10 cellular contexts compared by ENCODE assay signal in genomic region chr5:139443766-139444473, GRCh38. TPM values are rescaled to one million over a fixed set of nuclear protein-coding genes. Genes with fewer than 3 reads are reported as not detected.
DNase-seq lines count a peak whose midpoint lies in the region; ATAC-seq and TF ChIP-seq lines count a peak whose summit lies in the region.
"Had no signal": no experiment of that assay in that cellular context is flagged by ENCODE, and none has a peak within 500 bp of the region (broad histone marks: within the 10 kb centered on the region; RNA-seq: fewer than 3 reads in every experiment).

No MANE protein-coding gene starts in this region.

- POLR2A ChIA-PET in WTC11 (lab: Charles Lee) (no interaction called here), HEK293T (lab: Yijun Ruan, JAX) (no interaction called here)

- H3K4me1 Mint-ChIP-seq in HFFc6 (ENCODE audit: low read depth) (peaks cover 70% of the 10 kb centered on the region), WTC11 (peaks cover 18% of the 10 kb centered on the region)

- H3K27ac Mint-ChIP-seq in HFFc6 (peak overlapping the region; percentile 90), WTC11 (peak overlapping the region; percentile 64; the same call in 1 of the 2 replicates)

- TF ChIP-seq CTCF in AG09319 (IDR thresholded peaks at IDR 0.05; ENCODE audit: low read depth, low read length) (no peak), HFFc6 (IDR thresholded peaks at IDR 0.05) (no peak), WTC11 (IDR thresholded peaks at IDR 0.05) (no peak), fibroblast of villous mesenchyme (IDR thresholded peaks at IDR 0.05; ENCODE audit: insufficient read depth, low read depth, low read length) (no peak)

- H3K4me3 Mint-ChIP-seq in HFFc6 (peak overlapping the region; percentile 35), WTC11 (no peak overlapping the region)

- DNase-seq in AG09319 (ENCODE audit: extremely low read depth, low read depth), result peak; percentile 60
- DNase-seq in HFFc6, result peak; percentile 87
- DNase-seq in WTC11 (ENCODE audit: low spot score), result no peak
- DNase-seq in fibroblast of villous mesenchyme (ENCODE audit: low read depth), result peak; percentile 76
- no peak for DNase-seq in activated effector memory CD4-positive, alpha-beta T cell treated with Interleukin-2 at 50 U/mL for 16 hours
- no peak for DNase-seq in HEK293T (ENCODE audit: extremely low spot score)
- no peak for DNase-seq in left ventricle myocardium superior
- DNase-seq: cerebellar nuclear complex, lower lobe of right lung had no signal

- H3K9me3 Mint-ChIP-seq in HFFc6, result no peaks in the 10 kb centered on the region
- H3K9me3 Mint-ChIP-seq in WTC11, result no peaks in the 10 kb centered on the region

- CTCF ChIA-PET in WTC11 (lab: Charles Lee) (no interaction called here), HEK293T (lab: Yijun Ruan, JAX) (interaction anchor here (1.2 kb wide), 1 partner anchor 21 kb away, joined by 3 read pairs; no protein-coding TSS in a partner anchor)

- H3K36me3 Mint-ChIP-seq in HFFc6 (ENCODE audit: low read depth) (no peaks in the 10 kb centered on the region), WTC11 (no peaks in the 10 kb centered on the region)

- H3K4me3 ChIP-seq in fibroblast of villous mesenchyme (ENCODE audit: low read depth, low read length), result no peak overlapping the region
- H3K4me3 ChIP-seq: lower lobe of right lung had no signal

- ATAC-seq in WTC11 (no peak), HG02870 (IDR thresholded peaks at IDR 0.05; ENCODE audit: unreplicated experiment) (no peak), left ventricle myocardium superior (no peak)
- ATAC-seq: lower lobe of right lung had no signal

- H3K27me3 Mint-ChIP-seq in HFFc6 (ENCODE audit: insufficient read depth), result peaks cover 3% of the 10 kb centered on the region; the same call in 1 of the 2 replicates
- peaks cover 4% of the 10 kb centered on the region; the same call in 1 of the 2 replicates for H3K27me3 Mint-ChIP-seq in WTC11 (ENCODE audit: low read depth)

- intact Hi-C loops in left ventricle myocardium superior (cut with micrococcal nuclease), result no loop called here

TF ChIP-seq in WTC11, 78 proteins besides CTCF, POLR2A, EP300 and RAD21 (continues in another document):
- TF ChIP-seq JUN (CRISPR knock-in tag; IDR thresholded peaks at IDR 0.05), result no peak
- no peak for TF ChIP-seq OVOL2 (CRISPR knock-in tag; IDR thresholded peaks at IDR 0.05; ENCODE audit: borderline replicate concordance)
- TF ChIP-seq SMAD3 (CRISPR knock-in tag; IDR thresholded peaks at IDR 0.05; ENCODE audit: borderline replicate concordance), result no peak
- TF ChIP-seq E2F4 (CRISPR knock-in tag; IDR thresholded peaks at IDR 0.05; ENCODE audit: borderline replicate concordance, low read depth), result no peak
- TF ChIP-seq ATF3 (CRISPR knock-in tag; conservative IDR thresholded peaks at IDR 0.05), result no peak
- no peak for TF ChIP-seq E2F1 (CRISPR knock-in tag; IDR thresholded peaks at IDR 0.05)

TF ChIP-seq in HEK293T, 16 proteins besides CTCF, POLR2A, EP300 and RAD21:
- TF ChIP-seq BHLHE40 (IDR thresholded peaks at IDR 0.05; ENCODE audit: borderline replicate concordance) (no peak), FOXA1 (IDR thresholded peaks at IDR 0.05) (no peak), FOXM1 (IDR thresholded peaks at IDR 0.05; ENCODE audit: borderline replicate concordance) (no peak), LEF1 (IDR thresholded peaks at IDR 0.05; ENCODE audit: borderline replicate concordance) (no peak), ARNT (IDR thresholded peaks at IDR 0.05) (no peak), HDGF (IDR thresholded peaks at IDR 0.05; ENCODE audit: borderline replicate concordance) (no peak), ZNF384 (IDR thresholded peaks at IDR 0.05) (no peak), PKNOX1 (IDR thresholded peaks at IDR 0.05) (no peak), CTBP1 (IDR thresholded peaks at IDR 0.05; ENCODE audit: borderline replicate concordance) (no peak), TARDBP (IDR thresholded peaks at IDR 0.05) (no peak), L3MBTL2 (conservative IDR thresholded peaks at IDR 0.05) (no peak), SUZ12 (IDR thresholded peaks at IDR 0.05) (no peak), ELF4 (IDR thresholded peaks at IDR 0.05) (no peak), NFRKB (IDR thresholded peaks at IDR 0.05) (no peak), SP1 (IDR thresholded peaks at IDR 0.05) (no peak), FOXK2 (IDR thresholded peaks at IDR 0.05) (no peak)

RNA-seq across cellular contexts. Expression of gene DNAJC18, which starts 4.6 kb away (rescaled TPM):
- 10 to 100 TPM; 14.3 to 19.9 (median 18.2) TPM for total RNA-seq in HFFc6 (2021; fragmentation: NEBNext Ultra II Directional; extraction: Animal tissue kit (Norgen Biotek cat#: 25700))
- total RNA-seq in WTC11 (2021) (23.7 to 29.1 TPM (median 28.9 TPM) in 3 replicates), fibroblast of villous mesenchyme (8.1 and 16.4 TPM in 2 replicates), left ventricle myocardium superior (10.5 TPM)

RNA-seq across cellular contexts. Expression of gene ECSCR, which starts 18.6 kb away (rescaled TPM):
- total RNA-seq in HFFc6 (2021; fragmentation: NEBNext Ultra II Directional; extraction: Animal tissue kit (Norgen Biotek cat#: 25700)), result under 1 TPM; 0.28 to 0.91 (median 0.83) TPM
- total RNA-seq in WTC11 (2021) (1.8 to 2.7 TPM (median 2.3 TPM) in 3 replicates), fibroblast of villous mesenchyme (not detected in 2 replicates), left ventricle myocardium superior (20.6 TPM)

RNA-seq across cellular contexts. Expression of gene SMIM33, which starts 26.9 kb away (rescaled TPM):
- not detected for total RNA-seq in HFFc6 (2021; fragmentation: NEBNext Ultra II Directional; extraction: Animal tissue kit (Norgen Biotek cat#: 25700))
- not detected in 3 replicates for total RNA-seq in WTC11 (2021)
- not detected in 2 replicates for total RNA-seq in fibroblast of villous mesenchyme
- total RNA-seq in left ventricle myocardium superior, result not detected
- total RNA-seq: lower lobe of right lung had no signal

RNA-seq across cellular contexts. Expression of gene STING1, which starts 38.6 kb away (rescaled TPM):
- total RNA-seq in HFFc6 (2021; fragmentation: NEBNext Ultra II Directional; extraction: Animal tissue kit (Norgen Biotek cat#: 25700)), result 10 to 100 TPM; 68.8 to 99.6 (median 87.9) TPM
- total RNA-seq in WTC11 (2021) (0.37 to 1.6 TPM (median 0.64 TPM) in 3 replicates), fibroblast of villous mesenchyme (25.9 and 26.7 TPM in 2 replicates), left ventricle myocardium superior (46.3 TPM)

RNA-seq across cellular contexts. Expression of gene SPATA24, which starts 40.0 kb away (rescaled TPM):
- total RNA-seq in HFFc6 (2021; fragmentation: NEBNext Ultra II Directional; extraction: Animal tissue kit (Norgen Biotek cat#: 25700)), result 1 to 10 TPM; 4.0 to 6.9 (median 5.2) TPM
- total RNA-seq in WTC11 (2021) (12.9 to 13.9 TPM (median 13.2 TPM) in 3 replicates), fibroblast of villous mesenchyme (3.9 and 5.2 TPM in 2 replicates), left ventricle myocardium superior (17.3 TPM)

Comparison
In these comparisons a context has a peak if more than half of its experiments do, and no peak if none do; other contexts are left out.
1. DNase-seq: peak in AG09319 (single experiment), HFFc6 (single experiment) and fibroblast of villous mesenchyme (single experiment); none in WTC11 (single experiment), activated effector memory CD4-positive, alpha-beta T cell treated with Interleukin-2 at 50 U/mL for 16 hours (single experiment), HEK293T (single experiment) and left ventricle myocardium superior (single experiment).